Comparison of ENCODE assay signal across 29 cellular contexts in the genomic region with DNA sequence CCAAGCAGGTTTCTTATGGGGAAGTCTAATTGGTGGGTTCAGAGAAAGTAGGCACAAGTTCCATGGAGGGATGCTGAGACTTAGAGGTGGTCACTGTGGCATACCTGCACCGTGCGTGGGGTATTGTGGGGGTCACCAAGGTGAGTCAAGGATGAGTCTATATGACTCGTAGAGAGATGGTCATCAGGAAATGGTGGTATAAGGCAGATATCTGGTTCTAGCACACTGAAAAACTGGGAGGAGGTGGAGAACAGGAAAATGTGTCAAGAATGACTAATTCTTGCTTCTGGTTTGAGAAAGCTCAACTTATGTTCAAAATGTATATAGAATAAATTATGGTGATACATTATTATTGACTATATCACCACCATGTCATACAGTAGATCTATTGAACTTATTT.
"Had no signal": no experiment of that assay in that cellular context is flagged by ENCODE, and none has a peak within 500 bp of the region (broad histone marks: within the 10 kb centered on the region; RNA-seq: fewer than 3 reads in every experiment).

No MANE protein-coding gene starts in this region.

- H3K36me3 ChIP-seq: cardiac muscle cell, Peyer's patch had no signal

- H3K27me3 Mint-ChIP-seq: activated CD4-positive, alpha-beta T cell treated with anti-CD3 and anti-CD28 coated beads, Interleukin-2, amount 10 ng/mL, durations not matched to agents 7 days and 5 days; activated naive CD8-positive, alpha-beta T cell treated with anti-CD3 and anti-CD28 coated beads, Interleukin-2, amount 50 U/mL, for 24 hours; brain; central memory CD8-positive, alpha-beta T cell had no signal

- H3K27ac ChIP-seq: cardiac muscle cell, Peyer's patch, RWPE1 had no signal

- DNase-seq: activated CD4-positive, alpha-beta T cell treated with anti-CD3 and anti-CD28 coated beads for 36 hours; activated CD4-positive, alpha-beta T cell treated with anti-CD3 and anti-CD28 coated beads, Interleukin-2, amount 10 ng/mL, durations not matched to agents 7 days and 5 days; activated CD4-positive, alpha-beta T cell treated with anti-CD3 and anti-CD28 coated beads, Interleukin-2, amount 50 U/mL, for 48 hours; activated CD8-positive, alpha-beta T cell treated with anti-CD3 and anti-CD28 coated beads, Interleukin-2, amount 10 ng/mL, durations not matched to agents 7 days and 5 days; activated gamma-delta T cell treated with Interleukin-2 at 50 U/mL for 16 hours; activated naive CD4-positive, alpha-beta T cell treated with anti-CD3 and anti-CD28 coated beads for 36 hours; activated naive CD8-positive, alpha-beta T cell treated with anti-CD3 and anti-CD28 coated beads, Interleukin-2, amount 50 U/mL, for 24 hours; activated T-cell treated with anti-CD3 and anti-CD28 coated beads, Interleukin-2, amount 50 U/mL, for 24 hours; anterior cingulate cortex; Karpas-422; KBM-7; NCI-H1105; NCI-H1417 treated with DMSO at 0.1 percent for 48 hours; NCI-H187 treated with DMSO at 0.1 percent for 48 hours; NCI-H2081; NCI-H345; NCI-H524 treated with DMSO at 0.1 percent for 48 hours; Peyer's patch; Right ventricle myocardium superior; SW 1271 had no signal

- H3K9me3 ChIP-seq: Peyer's patch had no signal

- H3K4me1 ChIP-seq: Peyer's patch had no signal

- H3K4me1 Mint-ChIP-seq: activated CD4-positive, alpha-beta T cell treated with anti-CD3 and anti-CD28 coated beads for 36 hours; activated CD4-positive, alpha-beta T cell treated with anti-CD3 and anti-CD28 coated beads, Interleukin-2, amount 10 ng/mL, durations not matched to agents 7 days and 5 days; activated naive CD8-positive, alpha-beta T cell treated with anti-CD3 and anti-CD28 coated beads, Interleukin-2, amount 50 U/mL, for 24 hours; central memory CD8-positive, alpha-beta T cell had no signal

- H3K4me3 ChIP-seq: cardiac muscle cell, Peyer's patch had no signal

- H3K27me3 ChIP-seq: cardiac muscle cell, Peyer's patch had no signal

- FAIRE-seq: TTC549 had no signal

- H3K27ac Mint-ChIP-seq: activated CD4-positive, alpha-beta T cell treated with anti-CD3 and anti-CD28 coated beads for 36 hours; activated CD4-positive, alpha-beta T cell treated with anti-CD3 and anti-CD28 coated beads, Interleukin-2, amount 10 ng/mL, durations not matched to agents 7 days and 5 days; activated CD8-positive, alpha-beta T cell treated with anti-CD3 and anti-CD28 coated beads, Interleukin-2, amount 10 ng/mL, durations not matched to agents 7 days and 5 days; activated naive CD4-positive, alpha-beta T cell treated with anti-CD3 and anti-CD28 coated beads for 36 hours; activated naive CD4-positive, alpha-beta T cell treated with anti-CD3 and anti-CD28 coated beads, Interleukin-2, amount 50 U/mL, for 72 hours; activated naive CD8-positive, alpha-beta T cell treated with anti-CD3 and anti-CD28 coated beads, Interleukin-2, amount 50 U/mL, for 24 hours; activated T-cell treated with anti-CD3 and anti-CD28 coated beads, Interleukin-2, amount 50 U/mL, for 24 hours; activated T-helper 1 cell treated with anti-CD3 and anti-CD28 coated beads, Interleukin-12 subunit alpha, Interleukin-12 subunit beta, Interleukin-2, Interleukin-4 antibody, amounts not matched to agents 30 ng/mL and 10 ng/mL and 1 ng/mL, durations not matched to agents 14 hours and 24 hours and 36 hours; brain; WTC11 had no signal

- H3K4me3 Mint-ChIP-seq: activated CD4-positive, alpha-beta T cell treated with anti-CD3 and anti-CD28 coated beads for 36 hours; activated CD4-positive, alpha-beta T cell treated with anti-CD3 and anti-CD28 coated beads, Interleukin-2, amount 10 ng/mL, durations not matched to agents 7 days and 5 days; activated CD8-positive, alpha-beta T cell treated with anti-CD3 and anti-CD28 coated beads, Interleukin-2, amount 10 ng/mL, durations not matched to agents 7 days and 5 days; activated naive CD4-positive, alpha-beta T cell treated with anti-CD3 and anti-CD28 coated beads for 36 hours; activated naive CD8-positive, alpha-beta T cell treated with anti-CD3 and anti-CD28 coated beads, Interleukin-2, amount 50 U/mL, for 24 hours; activated T-cell treated with anti-CD3 and anti-CD28 coated beads, Interleukin-2, amount 50 U/mL, for 24 hours; activated T-helper 1 cell treated with anti-CD3 and anti-CD28 coated beads, Interleukin-12 subunit alpha, Interleukin-12 subunit beta, Interleukin-2, Interleukin-4 antibody, amounts not matched to agents 30 ng/mL and 10 ng/mL and 1 ng/mL, durations not matched to agents 14 hours and 24 hours and 36 hours; brain; central memory CD8-positive, alpha-beta T cell; WTC11 had no signal

- H3K36me3 Mint-ChIP-seq: activated naive CD4-positive, alpha-beta T cell treated with anti-CD3 and anti-CD28 coated beads, Interleukin-2, amount 50 U/mL, for 72 hours; brain; WTC11 had no signal

- ATAC-seq: activated CD4-positive, alpha-beta T cell treated with anti-CD3 and anti-CD28 coated beads for 36 hours; activated CD4-positive, CD25-positive, alpha-beta regulatory T cell treated with anti-CD3 and anti-CD28 coated beads, Interleukin-2, amount 50 U/mL, for 24 hours; activated CD8-positive, alpha-beta T cell treated with anti-CD3 and anti-CD28 coated beads, Interleukin-2, amount 10 ng/mL, durations not matched to agents 7 days and 5 days; activated naive CD4-positive, alpha-beta T cell treated with anti-CD3 and anti-CD28 coated beads, Interleukin-2, amount 50 U/mL, for 72 hours; activated naive CD8-positive, alpha-beta T cell treated with anti-CD3 and anti-CD28 coated beads, Interleukin-2, amount 50 U/mL, for 24 hours; WTC11 had no signal

- H3K9me3 Mint-ChIP-seq: activated naive CD4-positive, alpha-beta T cell treated with anti-CD3 and anti-CD28 coated beads for 36 hours; activated naive CD4-positive, alpha-beta T cell treated with anti-CD3 and anti-CD28 coated beads, Interleukin-2, amount 50 U/mL, for 72 hours; activated T-cell treated with anti-CD3 and anti-CD28 coated beads, Interleukin-2, amount 50 U/mL, for 24 hours; activated T-helper 1 cell treated with anti-CD3 and anti-CD28 coated beads, Interleukin-12 subunit alpha, Interleukin-12 subunit beta, Interleukin-2, Interleukin-4 antibody, amounts not matched to agents 30 ng/mL and 10 ng/mL and 1 ng/mL, durations not matched to agents 14 hours and 24 hours and 36 hours; central memory CD8-positive, alpha-beta T cell had no signal
